24 cellular contexts compared by ENCODE assay signal in genomic region chr13:113557013-113557412, GRCh38. TPM values are rescaled to one million over a fixed set of nuclear protein-coding genes. Genes with fewer than 3 reads are reported as not detected.
A peak's percentile ranks its signal among the peaks of the same experiment; 100 is the strongest.
DNase-seq lines count a peak whose midpoint lies in the region; ATAC-seq, FAIRE-seq and TF ChIP-seq lines count a peak whose summit lies in the region.
"Had no signal": no experiment of that assay in that cellular context is flagged by ENCODE, and none has a peak within 500 bp of the region (broad histone marks: within the 10 kb centered on the region; RNA-seq: fewer than 3 reads in every experiment).

No MANE protein-coding gene starts in this region.

- peak; percentile 79 for FAIRE-seq in HTR-8/SVneo (lab: Jason Lieb, UNC)
- FAIRE-seq: G401.6 had no signal

- no peak for DNase-seq in CD14-positive monocyte (ENCODE audit: low spot score)
- DNase-seq in HTR-8/SVneo (ENCODE audit: insufficient read length, low spot score), result no peak
- peak; percentile 38 for DNase-seq in left lobe of liver (ENCODE audit: low spot score)
- DNase-seq in posterior vena cava (ENCODE audit: low spot score), result peak; percentile 36
- no peak for DNase-seq in DMS79 (lab: John Stamatoyannopoulos, UW)
- DNase-seq in T-helper 17 cell, result no peak
- no peak for DNase-seq in cerebellum (ENCODE audit: low spot score)
- DNase-seq in thyroid gland, result no peak
- DNase-seq: activated CD4-positive, alpha-beta T cell treated with anti-CD3 and anti-CD28 coated beads, Interleukin-2, amount 50 U/mL, for 1 hour; activated naive CD4-positive, alpha-beta T cell treated with Interleukin-2 at 50 U/mL for 16 hours; anterior cingulate cortex; CD4-positive, alpha-beta T cell; DMS153; KBM-7; left ventricle myocardium inferior; NCI-H1436; NCI-H524; right cardiac atrium; RPMI8226; SK-N-SH; WERI-Rb-1 had no signal

- no peak for TF ChIP-seq CTCF in CD14-positive monocyte (IDR thresholded peaks at IDR 0.05)
- TF ChIP-seq CTCF in thyroid gland (IDR thresholded peaks at IDR 0.05), result no peak

- no peak for ATAC-seq in left lobe of liver
- ATAC-seq in T-helper 17 cell, result no peak
- ATAC-seq: right cardiac atrium had no signal

- H3K4me1 ChIP-seq in thyroid gland, result peaks cover 0 to 5% of the 10 kb centered on the region in 2 donors
- H3K4me1 ChIP-seq: foreskin keratinocyte had no signal

- 92 to 96% methylated on average over 5 of the region's 5 CpGs for WGBS in thyroid gland, 2 donors

- H3K27ac Mint-ChIP-seq in CD14-positive monocyte (peak overlapping the region in 6 of 7 donors; percentile 13 to 85 (median 46)), T-helper 17 cell (no peak overlapping the region)
- H3K27ac Mint-ChIP-seq: CD4-positive, alpha-beta T cell; T-helper 2 cell treated with Interferon-gamma antibody and Interleukin-4, amounts not matched to agents 5 μg/mL and 100 μg/mL, for 36 hours had no signal

- H3K4me1 Mint-ChIP-seq in CD14-positive monocyte (peaks cover 45% of the 10 kb centered on the region), T-helper 17 cell (peaks cover 5% of the 10 kb centered on the region)

- H3K36me3 ChIP-seq in thyroid gland, result no peaks in the 10 kb centered on the region

- no peak overlapping the region for H3K27ac ChIP-seq in thyroid gland
- H3K27ac ChIP-seq: foreskin keratinocyte, left ventricle myocardium inferior, WERI-Rb-1 had no signal

- H3K27me3 Mint-ChIP-seq in CD14-positive monocyte (ENCODE audit: low read depth in 3 of 3) (peaks cover 0 to 5% (median 0%) of the 10 kb centered on the region in 3 donors), T-helper 17 cell (no peaks in the 10 kb centered on the region)
- H3K27me3 Mint-ChIP-seq: CD4-positive, alpha-beta T cell had no signal

- H3K9me3 ChIP-seq in T-helper 17 cell (ENCODE audit: control insufficient read depth, low read length, poor library complexity, severe bottlenecking), result no peaks in the 10 kb centered on the region
- H3K9me3 ChIP-seq in thyroid gland, result no peaks in the 10 kb centered on the region
- H3K9me3 ChIP-seq: left ventricle myocardium inferior, SK-N-SH had no signal

- no peak overlapping the region for H3K4me3 ChIP-seq in thyroid gland (replicated peaks in 1 of 3)
- H3K4me3 ChIP-seq: left ventricle myocardium inferior had no signal

- H3K27me3 ChIP-seq in thyroid gland, result no peaks in the 10 kb centered on the region
- H3K27me3 ChIP-seq: foreskin keratinocyte had no signal

- H3K4me3 Mint-ChIP-seq in CD14-positive monocyte (peak overlapping the region in 1 of 2 donors; percentile 76), T-helper 17 cell (no peak overlapping the region)
- H3K4me3 Mint-ChIP-seq: CD4-positive, alpha-beta T cell; T-helper 2 cell treated with Interferon-gamma antibody and Interleukin-4, amounts not matched to agents 5 μg/mL and 100 μg/mL, for 36 hours had no signal

- TF ChIP-seq POLR2A in thyroid gland (IDR thresholded peaks at IDR 0.05), result no peak

- H3K36me3 Mint-ChIP-seq in CD14-positive monocyte (peaks cover 16 to 32% of the 10 kb centered on the region in 2 donors), T-helper 17 cell (ENCODE audit: low read depth) (no peaks in the 10 kb centered on the region)

- peaks cover 0 to 7% (median 0%) of the 10 kb centered on the region in 7 donors for H3K9me3 Mint-ChIP-seq in CD14-positive monocyte
- H3K9me3 Mint-ChIP-seq: CD4-positive, alpha-beta T cell; T-helper 2 cell treated with Interferon-gamma antibody and Interleukin-4, amounts not matched to agents 5 μg/mL and 100 μg/mL, for 36 hours had no signal

- intact Hi-C loops in CD14-positive monocyte (cut with micrococcal nuclease), result no loop called here
- intact Hi-C loops in posterior vena cava (cut with DNase I), result no loop called here
- intact Hi-C loops in thyroid gland (cut with DNase I), result no loop called here

RNA-seq across cellular contexts. Expression of gene TFDP1, which starts 27.5 kb away (rescaled TPM):
- polyA plus RNA-seq in CD14-positive monocyte, result 10 to 100 TPM; 37.6 to 54.0 TPM
- total RNA-seq in left lobe of liver (23.5 TPM), posterior vena cava (10 to 100 TPM; 36.6 to 40.3 TPM), T-helper 17 cell (10 to 100 TPM; 31.1 to 33.6 TPM), cerebellum (33.9 TPM), thyroid gland (10 to 100 TPM; 48.0 to 84.2 (median 53.9) TPM)

Comparison
In these comparisons a context has a peak if more than half of its experiments do, and no peak if none do; other contexts are left out.
1. DNase-seq: peak in left lobe of liver (single experiment) and posterior vena cava (single experiment); none in CD14-positive monocyte (single experiment), HTR-8/SVneo (single experiment), DMS79 (single experiment), T-helper 17 cell (0 of 3), cerebellum (single experiment) and thyroid gland (0 of 2).